9 cellular contexts compared by ENCODE assay signal in the genomic region with DNA sequence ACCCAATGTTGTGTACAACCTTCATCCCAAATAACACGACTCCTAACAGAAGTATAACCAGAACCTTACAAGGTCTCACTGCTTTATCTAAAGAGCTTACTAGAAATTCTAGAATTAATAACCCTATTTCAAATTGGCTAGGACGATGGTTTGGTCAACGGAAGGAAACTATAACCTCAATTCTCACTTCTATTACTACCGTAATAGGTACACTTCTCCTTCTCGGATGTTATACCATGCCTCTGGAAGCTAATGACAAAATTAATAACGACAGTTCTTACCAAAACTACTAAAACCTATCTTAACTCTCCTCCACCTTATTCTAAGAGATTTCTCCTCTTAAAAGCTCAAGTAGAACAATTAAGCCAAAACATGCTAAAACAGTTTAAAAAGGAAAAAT. TPM values are rescaled to one million over a fixed set of nuclear protein-coding genes. Genes with fewer than 3 reads are reported as not detected.
DNase-seq lines count a peak whose midpoint lies in the region; ATAC-seq, FAIRE-seq and TF ChIP-seq lines count a peak whose summit lies in the region.
"Had no signal": no experiment of that assay in that cellular context is flagged by ENCODE, and none has a peak within 500 bp of the region (broad histone marks: within the 10 kb centered on the region; RNA-seq: fewer than 3 reads in every experiment).

No MANE protein-coding gene starts in this region.

- in situ Hi-C loops in Panc1 (cut with HindIII; ENCODE audit: low pct_unique_long_range_greater_than_20kb, low sequenced_read_pairs): no loop called here

- intact Hi-C loops in Panc1 (cut with micrococcal nuclease; ENCODE audit: unreplicated experiment) (no loop called here), stomach (cut with DNase I; ENCODE audit: low total_unique reads) (no loop called here), left colon (cut with DNase I, micrococcal nuclease) (no loop called here)

- CTCF ChIA-PET in Panc1 (lab: Charles Lee): no interaction called here

- TF ChIP-seq CTCF in Panc1 (IDR thresholded peaks at IDR 0.05) (no peak), stomach (IDR thresholded peaks at IDR 0.05) (no peak)

- H3K9me3 ChIP-seq in Panc1 (ENCODE audit: control insufficient read depth, insufficient read depth, low read depth, low read length): no peaks in the 10 kb centered on the region
- no peaks in the 10 kb centered on the region for H3K9me3 ChIP-seq in iPS-15b (ENCODE audit: control insufficient read depth, insufficient read depth, low read length)
- no peaks in the 10 kb centered on the region for H3K9me3 ChIP-seq in stomach

- H3K36me3 ChIP-seq in Panc1 (ENCODE audit: control insufficient read depth, insufficient read depth, low read length): no peaks in the 10 kb centered on the region
- no peaks in the 10 kb centered on the region for H3K36me3 ChIP-seq in iPS-15b (ENCODE audit: control insufficient read depth, insufficient read depth, low read length)
- peaks cover 0 to 6% (median 2%) of the 10 kb centered on the region in 4 donors for H3K36me3 ChIP-seq in stomach

- no peak for DNase-seq in GM19239 (ENCODE audit: insufficient read length, low spot score)
- no peak for DNase-seq in Panc1 (ENCODE audit: low read depth, low spot score)
- no peak for DNase-seq in stomach
- no peak for DNase-seq in left colon
- DNase-seq in HUDEP-2 (lab: John Stamatoyannopoulos, UW; ENCODE audit: unreplicated experiment in 76 of 76): no peak
- DNase-seq in anterior cingulate cortex (lab: John Stamatoyannopoulos, UW): no peak
- DNase-seq: activated T-cell treated with anti-CD3 and anti-CD28 coated beads, Interleukin-2, amount 50 U/mL, for 72 hours; NK-92 treated with Interleukin-12 subunit alpha and Interleukin-12 subunit beta, amount 100 ng/mL, for 24 hours had no signal

- BruUV-seq in Panc1 (replicated peaks; lab: Mats Ljungman, UMichigan): no TSS peak

- WGBS in stomach, 5 donors: 49 to 60% (median 53%) methylated on average over 6 of the region's 6 CpGs

- H3K4me3 ChIP-seq in Panc1 (ENCODE audit: low read depth in 2 of 2, low read length in 2 of 2): peak overlapping the region; percentile 44 to 66; a peak in 3 of 4 replicates
- no peak overlapping the region for H3K4me3 ChIP-seq in iPS-15b (ENCODE audit: low read depth, low read length)
- H3K4me3 ChIP-seq in stomach: peak overlapping the region in 2 of 4 donors; percentile 41 to 46

- no peak for TF ChIP-seq EP300 in stomach (IDR thresholded peaks at IDR 0.05)

- H3K9ac ChIP-seq in iPS-15b (ENCODE audit: low read depth, low read length): peak overlapping the region; percentile 50

- no peak for TF ChIP-seq POLR2A in stomach (IDR thresholded peaks at IDR 0.05)

- ATAC-seq in Panc1 (no peak), left colon (no peak)
- ATAC-seq: activated T-cell treated with anti-CD3 and anti-CD28 coated beads, Interleukin-2, amount 50 U/mL, for 72 hours had no signal

- H3K27me3 ChIP-seq in Panc1 (ENCODE audit: control insufficient read depth, insufficient read depth, low read length) (no peaks in the 10 kb centered on the region), iPS-15b (ENCODE audit: control insufficient read depth, insufficient read depth, low read length) (no peaks in the 10 kb centered on the region), stomach (no peaks in the 10 kb centered on the region)

- FAIRE-seq in GM19239 (lab: Jason Lieb, UNC): peak; percentile 84

- POLR2A ChIA-PET in Panc1 (lab: Charles Lee): interaction anchor here (1.0 to 1.7 kb wide), 5 partner anchors 15 to 28 kb away, joined by 5 to 14 read pairs (median 6); a partner anchor contains a TSS

- H3K27ac ChIP-seq in Panc1 (ENCODE audit: low read length) (peak overlapping the region; percentile 92), stomach (peak overlapping the region in 4 of 5 donors; percentile 84 to 94 (median 90))

- H3K4me1 ChIP-seq in Panc1 (ENCODE audit: control insufficient read depth, insufficient read depth, low read length) (peaks cover 29% of the 10 kb centered on the region), iPS-15b (ENCODE audit: control insufficient read depth, insufficient read depth, low read length) (peaks cover 9% of the 10 kb centered on the region), stomach (peaks cover 17 to 39% (median 31%) of the 10 kb centered on the region in 4 donors)

RNA-seq across cellular contexts. Expression of a gene that starts 23.6 kb away (rescaled TPM):
- 1,725 TPM for total RNA-seq in Panc1 (2021; ENCODE audit: unreplicated experiment)
- 2,683 TPM for polyA plus RNA-seq in Panc1 (2012; ENCODE audit: insufficient read length)
- 1,000 to 10,000 TPM in 3 of 5 donors, 100 to 1,000 TPM in 2; 409 to 1,431 (median 1,065) TPM for total RNA-seq in stomach
- polyA plus RNA-seq in stomach: 1,000 to 10,000 TPM in 1 of 3 donors, 100 to 1,000 TPM in 2; 875 to 1,080 (median 957) TPM
- 1,000 to 10,000 TPM; 1,187 to 1,359 TPM for total RNA-seq in left colon

RNA-seq across cellular contexts. Expression of a gene that starts 50.9 kb away (rescaled TPM):
- total RNA-seq in Panc1 (2021; ENCODE audit: unreplicated experiment): 57.4 TPM
- 51.3 TPM for polyA plus RNA-seq in Panc1 (2012; ENCODE audit: insufficient read length)
- total RNA-seq in stomach: 10 to 100 TPM in 3 of 5 donors, 1 to 10 TPM in 2; 1.8 to 22.0 (median 17.4) TPM
- 10 to 100 TPM in 1 of 3 donors, 1 to 10 TPM in 2; 6.6 to 10.5 (median 8.3) TPM for polyA plus RNA-seq in stomach
- 10 to 100 TPM; 13.9 to 18.0 TPM for total RNA-seq in left colon

RNA-seq across cellular contexts. Expression of a gene that starts 55.4 kb away (rescaled TPM):
- total RNA-seq in Panc1 (2021; ENCODE audit: unreplicated experiment) (35.1 TPM), stomach (10 to 100 TPM in 3 of 5 donors, 1 to 10 TPM in 2; 1.2 to 24.3 (median 19.4) TPM), left colon (10 to 100 TPM; 42.1 to 49.1 TPM)
- polyA plus RNA-seq in Panc1 (2012; ENCODE audit: insufficient read length): 15.1 TPM
- 1 to 10 TPM; 1.7 to 5.2 (median 3.1) TPM for polyA plus RNA-seq in stomach
